ENCODE assay signal across 1 cellular context in the genomic region with DNA sequence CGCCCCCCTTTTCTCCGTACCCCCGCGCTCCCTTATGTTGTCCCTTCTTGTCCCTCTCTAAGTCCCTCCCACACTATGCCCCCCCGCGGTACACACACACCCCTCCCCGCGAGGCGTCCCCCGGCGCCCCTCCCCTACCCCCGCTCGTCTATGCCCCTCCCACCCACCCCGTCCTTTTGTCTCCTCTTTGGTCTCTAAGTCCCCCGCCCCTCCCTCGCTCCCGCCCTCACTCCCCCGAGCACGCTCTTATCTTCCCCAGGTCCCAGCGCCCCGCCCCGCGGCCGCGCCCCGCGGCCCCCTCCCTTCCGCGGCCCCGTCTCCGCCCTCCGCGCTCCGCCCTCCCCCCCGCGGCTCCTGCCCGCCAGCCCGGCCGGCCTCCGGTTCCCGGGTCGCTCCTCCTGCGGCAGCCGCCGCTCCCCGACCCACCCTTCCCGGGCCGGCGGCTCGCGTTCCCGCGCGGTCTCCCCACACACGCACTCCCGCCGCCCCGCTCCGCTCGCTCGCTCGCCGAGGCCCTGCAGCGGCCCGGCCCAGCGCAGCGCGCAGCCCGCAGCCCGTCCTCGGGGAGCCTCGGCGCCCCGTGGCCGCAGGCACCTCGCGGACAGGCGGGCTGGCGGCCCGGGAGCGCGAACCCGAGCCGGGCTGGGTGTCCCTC.
TF ChIP-seq lines count a peak whose summit lies in the region.

No MANE protein-coding gene starts in this region.

TF ChIP-seq in WTC11, 78 proteins besides CTCF, POLR2A, EP300 and RAD21 (continued from another document):
- TF ChIP-seq FOXK1 (CRISPR knock-in tag; IDR thresholded peaks at IDR 0.05) (no peak), TEAD1 (CRISPR knock-in tag; IDR thresholded peaks at IDR 0.05) (no peak), ZNF423 (CRISPR knock-in tag; IDR thresholded peaks at IDR 0.05) (no peak)
